In the genomic region with DNA sequence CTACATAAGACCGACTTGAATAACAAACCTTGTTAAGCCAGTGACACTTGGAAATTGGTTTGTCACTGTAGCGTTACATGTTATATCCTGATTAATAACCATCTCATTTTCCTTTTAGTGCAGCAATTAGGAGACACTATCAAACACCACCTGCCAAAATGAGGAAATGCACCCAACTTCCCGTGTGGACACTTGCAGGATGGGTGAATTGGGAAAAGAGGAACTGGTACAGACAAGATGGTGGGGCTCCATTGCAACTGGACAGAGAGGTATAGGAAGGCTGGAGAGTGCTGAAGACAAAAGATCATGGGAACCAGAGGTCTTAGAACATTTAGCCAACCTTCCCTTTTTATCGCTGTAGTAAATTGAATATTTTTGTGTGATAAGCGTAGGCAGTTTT, we compare ENCODE assay signal across 27 cellular contexts.
"Had no signal": no experiment of that assay in that cellular context is flagged by ENCODE, and none has a peak within 500 bp of the region (broad histone marks: within the 10 kb centered on the region; RNA-seq: fewer than 3 reads in every experiment).

No MANE protein-coding gene starts in this region.

- H3K27me3 Mint-ChIP-seq: naive thymus-derived CD8-positive, alpha-beta T cell; stimulated activated naive CD8-positive, alpha-beta T cell treated with anti-CD3 and anti-CD28 coated beads, Interleukin-15, amount 100 ng/mL, for 72 hours; type B pancreatic cell had no signal

- H3K27me3 ChIP-seq: left lung, pancreas, spleen, tibial nerve, vagina had no signal

- H3K36me3 Mint-ChIP-seq: immature natural killer cell; naive thymus-derived CD8-positive, alpha-beta T cell; stimulated activated effector memory CD8-positive, alpha-beta T cell treated with anti-CD3 and anti-CD28 coated beads, Interleukin-12 subunit alpha, Interleukin-12 subunit beta, amount 100 ng/mL, for 72 hours; type B pancreatic cell had no signal

- FAIRE-seq: islet of Langerhans, kidney, pancreas had no signal

- H3K9me3 Mint-ChIP-seq: naive thymus-derived CD8-positive, alpha-beta T cell; stimulated activated effector memory CD8-positive, alpha-beta T cell treated with anti-CD3 and anti-CD28 coated beads, Interleukin-12 subunit alpha, Interleukin-12 subunit beta, amount 100 ng/mL, for 72 hours; stimulated activated naive CD8-positive, alpha-beta T cell treated with anti-CD3 and anti-CD28 coated beads, Interleukin-15, amount 100 ng/mL, for 72 hours; type B pancreatic cell had no signal

- H3K4me3 ChIP-seq: left lung, lower lobe of right lung, pancreas, prostate gland, skin epidermis, spleen, tibial nerve, vagina had no signal

- H3K27ac Mint-ChIP-seq: immature natural killer cell; naive thymus-derived CD8-positive, alpha-beta T cell; nephron; stimulated activated effector memory CD8-positive, alpha-beta T cell treated with anti-CD3 and anti-CD28 coated beads, Interleukin-12 subunit alpha, Interleukin-12 subunit beta, amount 100 ng/mL, for 72 hours; stimulated activated naive CD8-positive, alpha-beta T cell treated with anti-CD3 and anti-CD28 coated beads, Interleukin-15, amount 100 ng/mL, for 72 hours; type B pancreatic cell had no signal

- H3K4me1 Mint-ChIP-seq: immature natural killer cell; naive thymus-derived CD8-positive, alpha-beta T cell; nephron; neural crest cell; stimulated activated effector memory CD8-positive, alpha-beta T cell treated with anti-CD3 and anti-CD28 coated beads, Interleukin-12 subunit alpha, Interleukin-12 subunit beta, amount 100 ng/mL, for 72 hours; stimulated activated naive CD8-positive, alpha-beta T cell treated with anti-CD3 and anti-CD28 coated beads, Interleukin-15, amount 100 ng/mL, for 72 hours had no signal

- ATAC-seq: left colon; left lung; lower lobe of right lung; sciatic nerve; stimulated activated effector memory CD8-positive, alpha-beta T cell treated with anti-CD3 and anti-CD28 coated beads, Interleukin-12 subunit alpha, Interleukin-12 subunit beta, amount 100 ng/mL, for 72 hours; stimulated activated naive CD8-positive, alpha-beta T cell treated with anti-CD3 and anti-CD28 coated beads, Interleukin-15, amount 100 ng/mL, for 72 hours had no signal

- H3K27ac ChIP-seq: left lung, lower lobe of right lung, skin epidermis, spleen, tibial nerve, vagina had no signal

- H3K4me1 ChIP-seq: left lung, lower lobe of right lung, tibial nerve, vagina had no signal

- H3K4me3 Mint-ChIP-seq: immature natural killer cell; naive thymus-derived CD8-positive, alpha-beta T cell; nephron; neural crest cell; stimulated activated effector memory CD8-positive, alpha-beta T cell treated with anti-CD3 and anti-CD28 coated beads, Interleukin-12 subunit alpha, Interleukin-12 subunit beta, amount 100 ng/mL, for 72 hours; stimulated activated naive CD8-positive, alpha-beta T cell treated with anti-CD3 and anti-CD28 coated beads, Interleukin-15, amount 100 ng/mL, for 72 hours; type B pancreatic cell had no signal

- DNase-seq: immature natural killer cell; kidney; left colon; left lung; lower lobe of right lung; mammary epithelial cell; naive thymus-derived CD8-positive, alpha-beta T cell; nucleus accumbens; pancreas; posterior cingulate gyrus; retina; right cardiac atrium; spleen; stimulated activated CD4-positive, alpha-beta T cell treated with anti-CD3 and anti-CD28 coated beads, Interleukin-4, amount 100 ng/mL, for 24 hours; stimulated activated naive CD4-positive, alpha-beta T cell treated with Interleukin-2 at 50 U/mL for 16 hours; stimulated activated naive CD8-positive, alpha-beta T cell treated with anti-CD3 and anti-CD28 coated beads, Interleukin-15, amount 100 ng/mL, for 72 hours; substantia nigra had no signal
